Comparison of ENCODE assay signal across 8 cellular contexts in the genomic region with DNA sequence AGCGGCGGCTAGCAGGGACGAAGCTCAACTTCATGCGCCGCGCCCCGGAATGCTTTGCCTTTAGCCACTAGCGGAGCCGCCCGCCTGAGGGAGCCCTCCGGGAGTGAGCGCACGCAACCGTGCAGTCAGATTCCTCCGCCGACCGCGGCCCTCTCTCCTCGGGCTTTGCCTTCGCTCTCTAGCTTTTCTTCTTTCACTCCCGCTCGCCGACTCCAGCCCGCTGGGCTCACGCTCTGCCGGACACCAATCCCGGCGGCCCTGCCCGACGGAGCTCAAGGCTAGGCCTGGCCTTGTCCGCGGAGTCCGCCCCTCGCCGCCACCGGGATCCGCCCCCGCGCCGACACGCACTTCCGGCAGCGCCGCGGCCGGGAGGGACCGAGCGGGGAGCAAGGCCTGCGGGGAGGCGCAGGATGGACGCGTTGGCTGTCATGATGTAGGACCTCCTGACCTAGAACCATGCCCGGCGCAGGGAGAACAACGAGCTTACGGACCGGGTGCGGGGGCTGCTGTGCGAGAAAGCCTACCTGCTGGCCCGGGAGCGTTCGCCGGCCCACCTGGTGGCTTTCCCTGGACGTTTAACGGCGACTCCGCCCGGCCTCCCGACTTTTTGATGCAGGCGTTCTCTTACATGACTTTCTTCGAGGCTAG. TPM values are rescaled to one million over a fixed set of nuclear protein-coding genes. Genes with fewer than 3 reads are reported as not detected.
DNase-seq lines count a peak whose midpoint lies in the region; ATAC-seq and TF ChIP-seq lines count a peak whose summit lies in the region.

No MANE protein-coding gene starts in this region.

- H3K27me3 ChIP-seq in colonic mucosa: no peaks in the 10 kb centered on the region

- peak overlapping the region; percentile 71 for H3K4me3 ChIP-seq in colonic mucosa

- no peak; the same call in 1 of the 2 replicates for TF ChIP-seq CTCF in AG09319 (IDR thresholded peaks at IDR 0.05; ENCODE audit: low read depth, low read length)
- TF ChIP-seq CTCF in colonic mucosa (IDR thresholded peaks at IDR 0.05): peak; percentile 40

- H3K36me3 ChIP-seq in colonic mucosa: no peaks in the 10 kb centered on the region

- H3K4me1 ChIP-seq in colonic mucosa: no peaks in the 10 kb centered on the region

- no peaks in the 10 kb centered on the region for H3K9me3 ChIP-seq in colonic mucosa

- peak; percentile 60 for DNase-seq in AG09319 (ENCODE audit: extremely low read depth, low read depth)
- peak; percentile 84 for DNase-seq in NCI-H226
- DNase-seq in activated CD4-positive, alpha-beta T cell treated with anti-CD3 and anti-CD28 coated beads for 48 hours: peak; percentile 90
- DNase-seq in colonic mucosa: peak; percentile 88
- DNase-seq in left kidney (ENCODE audit: low read depth, low spot score): peak; percentile 97
- DNase-seq in stimulated activated CD4-positive, alpha-beta T cell treated with anti-CD3 and anti-CD28 coated beads, Interleukin-1b, Interleukin-23, amount 100 ng/mL, for 4 hours (ENCODE audit: low read depth in 2 of 2): peak; percentile 76 to 88

- intact Hi-C loops in colonic mucosa (cut with DNase I): loop anchor here (2.0 kb wide), 1 partner anchor 59 kb away; no protein-coding TSS in a partner anchor

- H3K27ac ChIP-seq in colonic mucosa: peak overlapping the region; percentile 99

- ATAC-seq in GM18867 (IDR thresholded peaks at IDR 0.05; ENCODE audit: unreplicated experiment) (peak; percentile 95), HG03103 (IDR thresholded peaks at IDR 0.05; ENCODE audit: low read depth, unreplicated experiment) (peak; percentile 87)

- H3K9ac ChIP-seq in colonic mucosa (ENCODE audit: low read depth in 2 of 2, low read length in 2 of 2): peak overlapping the region; percentile 80 to 91

RNA-seq across cellular contexts. Expression of gene AKAIN1, which starts 40.8 kb away (rescaled TPM):
- not detected for total RNA-seq in colonic mucosa

RNA-seq across cellular contexts. Expression of gene ZBTB14, which starts 57.7 kb away (rescaled TPM):
- 10 to 100 TPM; 10.7 to 11.8 TPM for total RNA-seq in colonic mucosa

Comparison
In these comparisons a context has a peak if more than half of its experiments do, and no peak if none do; other contexts are left out.
1. Peak in every context shown above with its lines: DNase-seq, ATAC-seq, H3K4me3 ChIP-seq and H3K27ac ChIP-seq.